In genomic region chr6:118914598-118914997, GRCh38 we compare ENCODE assay signal across 16 cellular contexts.
"Had no signal": no experiment of that assay in that cellular context is flagged by ENCODE, and none has a peak within 500 bp of the region (broad histone marks: within the 10 kb centered on the region; RNA-seq: fewer than 3 reads in every experiment).

No MANE protein-coding gene starts in this region.

- H3K27ac Mint-ChIP-seq: activated T-helper 1 cell treated with anti-CD3 and anti-CD28 coated beads, Interleukin-12 subunit alpha, Interleukin-12 subunit beta, Interleukin-2, Interleukin-4 antibody, amounts not matched to agents 30 ng/mL and 10 ng/mL and 1 ng/mL, durations not matched to agents 14 hours and 24 hours and 36 hours had no signal

- H3K9me3 Mint-ChIP-seq: activated T-helper 1 cell treated with anti-CD3 and anti-CD28 coated beads, Interleukin-12 subunit alpha, Interleukin-12 subunit beta, Interleukin-2, Interleukin-4 antibody, amounts not matched to agents 30 ng/mL and 10 ng/mL and 1 ng/mL, durations not matched to agents 14 hours and 24 hours and 36 hours; immature natural killer cell; natural killer cell had no signal

- H3K4me3 ChIP-seq: gastroesophageal sphincter, spleen, upper lobe of right lung had no signal

- H3K4me1 ChIP-seq: parathyroid adenoma, spleen, upper lobe of right lung had no signal

- H3K9me3 ChIP-seq: gastroesophageal sphincter, spleen, upper lobe of right lung had no signal

- H3K27ac ChIP-seq: gastroesophageal sphincter, parathyroid adenoma, spleen, upper lobe of right lung had no signal

- DNase-seq: activated CD4-positive, alpha-beta T cell treated with anti-CD3 and anti-CD28 coated beads, Interleukin-2, amount 50 U/mL, for 1 hour; activated naive CD4-positive, alpha-beta T cell treated with Interleukin-2 at 50 U/mL for 16 hours; cerebellar nuclear complex; cortex of kidney; effector CD4-positive, alpha-beta T cell; immature natural killer cell; kidney glomerular epithelial cell; natural killer cell; spleen; stimulated activated naive CD4-positive, alpha-beta T cell; T1000; upper lobe of right lung had no signal

- ATAC-seq: esophagus mucosa, gastroesophageal sphincter, natural killer cell, upper lobe of right lung had no signal

- H3K4me1 Mint-ChIP-seq: natural killer cell had no signal

- H3K27me3 ChIP-seq: gastroesophageal sphincter, spleen, upper lobe of right lung had no signal

- H3K4me3 Mint-ChIP-seq: activated T-helper 1 cell treated with anti-CD3 and anti-CD28 coated beads, Interleukin-12 subunit alpha, Interleukin-12 subunit beta, Interleukin-2, Interleukin-4 antibody, amounts not matched to agents 30 ng/mL and 10 ng/mL and 1 ng/mL, durations not matched to agents 14 hours and 24 hours and 36 hours; immature natural killer cell; natural killer cell had no signal
